In genomic region chr20:13784893-13785715, GRCh38 we compare ENCODE assay signal across 8 cellular contexts. TPM values are rescaled to one million over a fixed set of nuclear protein-coding genes. Genes with fewer than 3 reads are reported as not detected.
A peak's percentile ranks its signal among the peaks of the same experiment; 100 is the strongest.
DNase-seq lines count a peak whose midpoint lies in the region; ATAC-seq, FAIRE-seq and TF ChIP-seq lines count a peak whose summit lies in the region.

TSS of gene ESF1 (minus strand) at chr20:13784919. CDS start at chr20:13783140, 1,779 bp downstream.
TSS of gene NDUFAF5 (plus strand) at chr20:13785028. CDS start at chr20:13785069, 41 bp downstream.

- peak within 1 kb of the TSS; percentile 88 for H3K27ac ChIP-seq in C4-2B
- H3K27ac ChIP-seq in HepG2 (ENCODE audit: extremely low read length, insufficient read depth, low read length) = peak within 1 kb of the TSS; percentile 93

- in situ Hi-C loops in HepG2 (cut with HindIII; ENCODE audit: extremely low pct_ligation_motif_present, low pct_unique_long_range_greater_than_20kb) = loop anchor here (10.0 kb wide), 2 partner anchors 810 to 860 kb away; no protein-coding TSS in a partner anchor

- TF ChIP-seq CTCF in C4-2B (conservative IDR thresholded peaks at IDR 0.05) (no peak), HepG2 (CRISPR knock-in tag; IDR thresholded peaks at IDR 0.05) (peak; percentile 42)

- 1% methylated on average over 51 of the region's 54 CpGs for WGBS in HepG2 (ENCODE audit: low lambda C conversion rate)

- H3K4me2 ChIP-seq in HepG2 (ENCODE audit: low read depth, low read length) = peak within 1 kb of the TSS; percentile 88

- ATAC-seq in GM19395 (IDR thresholded peaks at IDR 0.05; ENCODE audit: unreplicated experiment) (peak; percentile 97), HG03565 (IDR thresholded peaks at IDR 0.05; ENCODE audit: unreplicated experiment) (peak; percentile 94), HepG2 (peak; percentile 95)

- no peaks in the 10 kb centered on the region for H3K9me3 ChIP-seq in HepG2 (ENCODE audit: low read length)

- CTCF ChIA-PET in HepG2 (lab: Yijun Ruan, JAX; ENCODE audit: low intra/inter-chr PET ratio, low total read pairs) = no interaction called here

- intact Hi-C loops in HepG2 (cut with micrococcal nuclease; ENCODE audit: unreplicated experiment) = loop anchor here (2.0 to 10.0 kb wide), 5 partner anchors 146 to 858 kb away; partner anchors contain the start of genes SPTLC3 and TASP1

- no peaks in the 10 kb centered on the region; a peak in 1 of 5 replicates for H3K27me3 ChIP-seq in HepG2 (ENCODE audit: control insufficient read depth in 1 of 2, insufficient read depth in 2 of 2, low read length in 2 of 2)

- TF ChIP-seq EP300 in HepG2 (IDR thresholded peaks at IDR 0.05; ENCODE audit: low read depth in 2 of 2, low read length in 2 of 2) (peak; percentile 69 to 76; a peak in 2 of 4 replicates), HepG2 (CRISPR knock-in tag; IDR thresholded peaks at IDR 0.05; ENCODE audit: borderline replicate concordance) (peak; percentile 83)

- peak within 1 kb of the TSS; percentile 73 for H2AFZ ChIP-seq in HepG2 (ENCODE audit: low read length)

- peak; percentile 40 to 87; a peak in 3 of 4 replicates for TF ChIP-seq POLR2A in HepG2 (IDR thresholded peaks at IDR 0.05; ENCODE audit: insufficient read depth in 1 of 2, low read depth in 2 of 2, low read length in 2 of 2)

- H3K4me1 ChIP-seq in HepG2 (ENCODE audit: insufficient read depth, low read length) = peaks cover 66% of the 10 kb centered on the region

- H3K4me3 ChIP-seq in HepG2 (replicated peaks in 1 of 3; ENCODE audit: insufficient read depth in 1 of 3, low read depth in 2 of 3, low read length in 3 of 3) = peak within 1 kb of the TSS; percentile 84 to 90 (median 86)

- FAIRE-seq in HepG2 (lab: Jason Lieb, UNC) = peak; percentile 83

- H4K20me1 ChIP-seq in HepG2 (ENCODE audit: insufficient read depth, low read length) = no peaks in the 10 kb centered on the region; the same call in 1 of the 2 replicates

- peak; percentile 90 for DNase-seq in NCI-H774 (lab: John Stamatoyannopoulos, UW)
- DNase-seq in activated CD4-positive, alpha-beta T cell treated with anti-CD3 and anti-CD28 coated beads, Interleukin-2, amount 50 U/mL, for 4 hours = peak; percentile 88 to 89
- peak; percentile 98 for DNase-seq in dermis blood vessel endothelial cell
- DNase-seq in HepG2 (ENCODE audit: low spot score) = peak; percentile 99
- DNase-seq in stimulated activated CD4-positive, alpha-beta T cell treated with anti-CD3 and anti-CD28 coated beads, Interleukin-4, amount 100 ng/mL, for 1 hour = peak; percentile 90

- POLR2A ChIA-PET in HepG2 (lab: Yijun Ruan, JAX) = interaction anchor here (0.7 to 3.1 kb wide), 14 partner anchors 8 to 173 kb away, joined by 3 to 24 read pairs (median 5); no protein-coding TSS in a partner anchor

- BruUV-seq in HepG2 (replicated peaks; lab: Mats Ljungman, UMichigan) = no TSS peak

- peaks cover 79% of the 10 kb centered on the region for H3K79me2 ChIP-seq in HepG2 (ENCODE audit: insufficient read depth, low read length)

- TF ChIP-seq RAD21 in HepG2 (CRISPR knock-in tag; IDR thresholded peaks at IDR 0.05) = peak; percentile 24

- peaks cover 16 to 42% of the 10 kb centered on the region in 2 experiments for H3K36me3 ChIP-seq in HepG2 (replicated peaks in 1 of 2; ENCODE audit: control insufficient read depth in 1 of 2, insufficient read depth in 2 of 2, low read length in 2 of 2)

- H3K9ac ChIP-seq in HepG2 (ENCODE audit: insufficient read depth, low read depth, low read length) = peak within 1 kb of the TSS; percentile 83

TF ChIP-seq in HepG2, 621 proteins besides CTCF, POLR2A, EP300 and RAD21 (continues in another document):
- TF ChIP-seq TFDP2 (CRISPR knock-in tag; IDR thresholded peaks at IDR 0.05) (peak; percentile 92), THRA (CRISPR knock-in tag; IDR thresholded peaks at IDR 0.05; ENCODE audit: borderline replicate concordance) (peak; percentile 93), TP53 (CRISPR knock-in tag; conservative IDR thresholded peaks at IDR 0.05) (peak; percentile 89; the same call in 1 of the 2 replicates), CCAR2 (optimal IDR thresholded peaks at IDR 0.05; ENCODE audit: low read depth, low read length) (peak; percentile 95), MEIS1 (CRISPR knock-in tag; IDR thresholded peaks at IDR 0.05; ENCODE audit: borderline replicate concordance) (peak; percentile 85; the same call in 1 of the 2 replicates), ZC3H4 (CRISPR knock-in tag; IDR thresholded peaks at IDR 0.05; ENCODE audit: borderline replicate concordance) (peak; percentile 85; the same call in 1 of the 2 replicates)

RNA-seq across cellular contexts. Expression of gene ESF1, which starts in this region (rescaled TPM):
- total RNA-seq in dermis blood vessel endothelial cell (14.0 and 14.3 TPM in 2 replicates), HepG2 (2016; rRNA removed; fragmentation: Illumina TruSeq; extraction: Trizol) (66.9 and 95.1 TPM in 2 replicates)
- 7.5 and 9.0 TPM in 2 replicates for total RNA-seq in HepG2 (2016; cell fraction: cytosol; rRNA removed; fragmentation: Illumina TruSeq; extraction: Trizol; ENCODE audit: low read depth)
- total RNA-seq in HepG2 (2016; cell fraction: insoluble cytoplasmic fraction; rRNA removed; fragmentation: Illumina TruSeq; extraction: Trizol) = 68.6 and 90.2 TPM in 2 replicates
- total RNA-seq in HepG2 (2016; cell fraction: membrane; rRNA removed; fragmentation: Illumina TruSeq; extraction: Trizol) = 13.8 and 18.1 TPM in 2 replicates
- 67.2 and 79.2 TPM in 2 replicates for total RNA-seq in HepG2 (2016; cell fraction: nucleus; rRNA removed; fragmentation: Illumina TruSeq; extraction: Trizol)
- 5.7 and 7.3 TPM in 2 replicates for polyA plus RNA-seq in HepG2 (2011; rRNA removed)
- 1.7 and 2.7 TPM in 2 replicates for polyA plus RNA-seq in HepG2 (2011; cell fraction: cytosol; rRNA removed)
- polyA plus RNA-seq in HepG2 (2011; cell fraction: nucleus; rRNA removed) = 2.5 and 5.8 TPM in 2 replicates
- 34.6 and 44.9 TPM in 2 replicates for polyA plus RNA-seq in HepG2 (2012)
- 1.00 and 1.2 TPM in 2 replicates for polyA plus RNA-seq in HepG2 (2016; cell fraction: cytosol; fragmentation: Illumina TruSeq; extraction: Trizol; ENCODE audit: low read depth)
- polyA plus RNA-seq in HepG2 (2016; cell fraction: insoluble cytoplasmic fraction; fragmentation: Illumina TruSeq; extraction: Trizol; ENCODE audit: low read depth) = 69.7 and 73.1 TPM in 2 replicates
- polyA plus RNA-seq in HepG2 (2016; cell fraction: membrane; fragmentation: Illumina TruSeq; extraction: Trizol; ENCODE audit: low read depth) = 3.0 and 3.7 TPM in 2 replicates
- polyA plus RNA-seq in HepG2 (2016; cell fraction: nucleus; fragmentation: Illumina TruSeq; extraction: Trizol; ENCODE audit: insufficient read depth, low read depth) = 61.2 and 66.0 TPM in 2 replicates
- 0.32 and 0.37 TPM in 2 replicates for polyA minus RNA-seq in HepG2 (2011; rRNA and poly(A)+ RNA removed; ENCODE audit: low replicate concordance)
- 10.5 and 11.4 TPM in 2 replicates for polyA minus RNA-seq in HepG2 (2011; cell fraction: cytosol; rRNA and poly(A)+ RNA removed)
- polyA minus RNA-seq in HepG2 (2011; cell fraction: nucleus; rRNA and poly(A)+ RNA removed) = 47.6 and 49.1 TPM in 2 replicates

RNA-seq across cellular contexts. Expression of gene NDUFAF5, which starts in this region (rescaled TPM):
- total RNA-seq in dermis blood vessel endothelial cell (15.1 and 17.7 TPM in 2 replicates), HepG2 (2016; rRNA removed; fragmentation: Illumina TruSeq; extraction: Trizol) (66.7 and 86.0 TPM in 2 replicates)
- total RNA-seq in HepG2 (2016; cell fraction: cytosol; rRNA removed; fragmentation: Illumina TruSeq; extraction: Trizol; ENCODE audit: low read depth) = 30.8 and 32.0 TPM in 2 replicates
- total RNA-seq in HepG2 (2016; cell fraction: insoluble cytoplasmic fraction; rRNA removed; fragmentation: Illumina TruSeq; extraction: Trizol) = 74.9 and 86.0 TPM in 2 replicates
- 50.4 and 54.3 TPM in 2 replicates for total RNA-seq in HepG2 (2016; cell fraction: membrane; rRNA removed; fragmentation: Illumina TruSeq; extraction: Trizol)
- 91.1 and 92.0 TPM in 2 replicates for total RNA-seq in HepG2 (2016; cell fraction: nucleus; rRNA removed; fragmentation: Illumina TruSeq; extraction: Trizol)
- 18.7 and 23.1 TPM in 2 replicates for polyA plus RNA-seq in HepG2 (2011; rRNA removed)
- polyA plus RNA-seq in HepG2 (2011; cell fraction: cytosol; rRNA removed) = 10.1 and 15.3 TPM in 2 replicates
- 20.9 and 31.1 TPM in 2 replicates for polyA plus RNA-seq in HepG2 (2011; cell fraction: nucleus; rRNA removed)
- polyA plus RNA-seq in HepG2 (2012) = 27.5 and 36.0 TPM in 2 replicates
- 19.8 and 21.6 TPM in 2 replicates for polyA plus RNA-seq in HepG2 (2016; cell fraction: cytosol; fragmentation: Illumina TruSeq; extraction: Trizol; ENCODE audit: low read depth)
- 63.1 and 68.5 TPM in 2 replicates for polyA plus RNA-seq in HepG2 (2016; cell fraction: insoluble cytoplasmic fraction; fragmentation: Illumina TruSeq; extraction: Trizol; ENCODE audit: low read depth)
- 22.7 and 26.9 TPM in 2 replicates for polyA plus RNA-seq in HepG2 (2016; cell fraction: membrane; fragmentation: Illumina TruSeq; extraction: Trizol; ENCODE audit: low read depth)
- 87.8 and 109 TPM in 2 replicates for polyA plus RNA-seq in HepG2 (2016; cell fraction: nucleus; fragmentation: Illumina TruSeq; extraction: Trizol; ENCODE audit: insufficient read depth, low read depth)
- polyA minus RNA-seq in HepG2 (2011; rRNA and poly(A)+ RNA removed; ENCODE audit: low replicate concordance) = 4.9 and 6.3 TPM in 2 replicates
- polyA minus RNA-seq in HepG2 (2011; cell fraction: cytosol; rRNA and poly(A)+ RNA removed) = 8.4 and 9.1 TPM in 2 replicates
- 107 and 108 TPM in 2 replicates for polyA minus RNA-seq in HepG2 (2011; cell fraction: nucleus; rRNA and poly(A)+ RNA removed)

Comparison
In these comparisons a context has a peak if more than half of its experiments do, and no peak if none do; other contexts are left out.
1. Peak in every context shown above with its lines: DNase-seq, ATAC-seq, H3K4me3 ChIP-seq and H3K27ac ChIP-seq.